10 cellular contexts compared by ENCODE assay signal in the genomic region with DNA sequence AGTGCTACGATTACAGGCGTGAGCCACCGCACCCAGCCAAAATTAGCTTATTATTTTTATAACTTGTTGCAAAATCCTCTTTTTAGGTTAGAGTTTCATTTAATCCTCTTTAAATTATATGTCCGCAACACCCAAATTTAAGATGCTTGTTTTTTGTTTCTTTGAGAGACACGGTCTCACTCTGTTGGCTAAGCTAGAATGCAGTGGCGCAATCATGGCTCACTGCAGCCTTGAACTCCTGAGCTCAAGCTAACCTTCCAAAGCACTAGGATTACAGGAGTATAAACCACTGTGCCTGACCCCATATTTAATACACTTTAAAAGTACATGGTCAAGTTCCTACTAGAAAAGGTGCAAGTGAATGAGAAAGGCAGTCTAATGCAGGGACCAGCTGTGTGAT. TPM values are rescaled to one million over a fixed set of nuclear protein-coding genes. Genes with fewer than 3 reads are reported as not detected.
DNase-seq lines count a peak whose midpoint lies in the region; ATAC-seq and TF ChIP-seq lines count a peak whose summit lies in the region.
"Had no signal": no experiment of that assay in that cellular context is flagged by ENCODE, and none has a peak within 500 bp of the region (broad histone marks: within the 10 kb centered on the region; RNA-seq: fewer than 3 reads in every experiment).

No MANE protein-coding gene starts in this region.

- POLR2A ChIA-PET in T-cell (lab: Charles Lee) = interaction anchor here in 1 of 2 donors (0.7 to 1.3 kb wide), 2 partner anchors 8 to 1525 kb away, joined by 4 read pairs; no protein-coding TSS in a partner anchor

- TF ChIP-seq CTCF in fibroblast of lung (conservative IDR thresholded peaks at IDR 0.05 in 1 of 2, IDR thresholded peaks at IDR 0.05 in 1 of 2; ENCODE audit: low read depth in 1 of 2, low read length in 2 of 2) = no peak
- no peak for TF ChIP-seq CTCF in smooth muscle cell (IDR thresholded peaks at IDR 0.05; ENCODE audit: borderline replicate concordance, insufficient read depth, poor library complexity, severe bottlenecking)

- peaks cover 14% of the 10 kb centered on the region for H3K36me3 Mint-ChIP-seq in activated T-cell treated with anti-CD3 and anti-CD28 coated beads, Interleukin-2, amount 50 U/mL, for 4 hours (ENCODE audit: insufficient read depth)
- peaks cover 6% of the 10 kb centered on the region for H3K36me3 Mint-ChIP-seq in T-cell

- no peak overlapping the region for H3K27ac Mint-ChIP-seq in T-cell

- H3K27ac ChIP-seq in fibroblast of lung (ENCODE audit: insufficient read depth, low read length) (no peak overlapping the region), smooth muscle cell (ENCODE audit: low read depth) (no peak overlapping the region)
- H3K27ac ChIP-seq: heart right ventricle had no signal

- H3K36me3 ChIP-seq in fibroblast of lung (ENCODE audit: control insufficient read depth, insufficient read depth, low read length) (no peaks in the 10 kb centered on the region), smooth muscle cell (ENCODE audit: low read depth) (no peaks in the 10 kb centered on the region)

- H3K4me1 ChIP-seq in fibroblast of lung (ENCODE audit: control insufficient read depth, extremely low read depth, insufficient read depth, low read length) = peaks cover 7% of the 10 kb centered on the region
- H3K4me1 ChIP-seq in smooth muscle cell (ENCODE audit: low read depth) = peaks cover 34% of the 10 kb centered on the region

- H3K27me3 ChIP-seq in fibroblast of lung (ENCODE audit: control insufficient read depth, insufficient read depth, low read length) (no peaks in the 10 kb centered on the region), smooth muscle cell (ENCODE audit: low read depth) (no peaks in the 10 kb centered on the region)

- H3K27me3 Mint-ChIP-seq in activated T-cell treated with anti-CD3 and anti-CD28 coated beads, Interleukin-2, amount 50 U/mL, for 4 hours (ENCODE audit: low read depth) = no peaks in the 10 kb centered on the region
- peaks cover 0 to 5% of the 10 kb centered on the region in 2 donors for H3K27me3 Mint-ChIP-seq in T-cell

- peak overlapping the region; percentile 96 for H3K4me3 Mint-ChIP-seq in activated T-cell treated with anti-CD3 and anti-CD28 coated beads, Interleukin-2, amount 50 U/mL, for 4 hours
- H3K4me3 Mint-ChIP-seq in T-cell = peak overlapping the region; percentile 87 to 100 (median 90)

- H3K4me1 Mint-ChIP-seq in activated T-cell treated with anti-CD3 and anti-CD28 coated beads, Interleukin-2, amount 50 U/mL, for 4 hours (ENCODE audit: low read depth) = peaks cover 41% of the 10 kb centered on the region
- peaks cover 31 to 53% (median 52%) of the 10 kb centered on the region in 3 donors for H3K4me1 Mint-ChIP-seq in T-cell

- H3K4me2 ChIP-seq in fibroblast of lung (ENCODE audit: extremely low read depth, insufficient read depth, low read length) = peak overlapping the region; percentile 53
- peak overlapping the region; percentile 97 for H3K4me2 ChIP-seq in smooth muscle cell

- H4K20me1 ChIP-seq in fibroblast of lung (ENCODE audit: control insufficient read depth, extremely low read depth, insufficient read depth, low read length) (peaks cover 2% of the 10 kb centered on the region), smooth muscle cell (ENCODE audit: low read depth) (peaks cover 65% of the 10 kb centered on the region)

- CTCF ChIA-PET in T-cell (lab: Charles Lee) = interaction anchor here (0.7 to 1.7 kb wide), 3 partner anchors 15 to 19 kb away, joined by 4 to 8 read pairs (median 5); no protein-coding TSS in a partner anchor

- DNase-seq in activated T-cell treated with anti-CD3 and anti-CD28 coated beads, Interleukin-2, amount 50 U/mL, for 4 hours = no peak
- no peak for DNase-seq in activated T-cell treated with anti-CD3 and anti-CD28 coated beads, Interleukin-2, amount 50 U/mL, for 1 hour
- no peak for DNase-seq in T-cell
- no peak for DNase-seq in fibroblast of lung (ENCODE audit: low read depth in 2 of 2)
- DNase-seq in smooth muscle cell (lab: John Stamatoyannopoulos, UW; ENCODE audit: unreplicated experiment) = no peak
- DNase-seq in NCI-H748 (lab: John Stamatoyannopoulos, UW; ENCODE audit: unreplicated experiment) = no peak
- DNase-seq in glomerular visceral epithelial cell (ENCODE audit: extremely low spot score) = no peak
- DNase-seq: heart right ventricle, NCI-H1092 had no signal

- peaks cover 6% of the 10 kb centered on the region for H3F3A ChIP-seq in smooth muscle cell (ENCODE audit: low read depth)

- no peaks in the 10 kb centered on the region for H3K9me3 Mint-ChIP-seq in activated T-cell treated with anti-CD3 and anti-CD28 coated beads, Interleukin-2, amount 50 U/mL, for 4 hours
- no peaks in the 10 kb centered on the region for H3K9me3 Mint-ChIP-seq in T-cell

- H2AFZ ChIP-seq in fibroblast of lung (ENCODE audit: low read length) (no peak overlapping the region), smooth muscle cell (ENCODE audit: low read depth) (no peak overlapping the region)

- H3K9ac ChIP-seq in fibroblast of lung (ENCODE audit: insufficient read depth, low read length) (no peak overlapping the region), smooth muscle cell (ENCODE audit: low read depth) (no peak overlapping the region)

- H3K9me3 ChIP-seq in fibroblast of lung (ENCODE audit: control insufficient read depth, insufficient read depth, low read depth, low read length) (no peaks in the 10 kb centered on the region), smooth muscle cell (replicated peaks; ENCODE audit: low read depth) (no peaks in the 10 kb centered on the region)
- H3K9me3 ChIP-seq: heart right ventricle had no signal

- H3K79me2 ChIP-seq in fibroblast of lung (ENCODE audit: control insufficient read depth, insufficient read depth, low read length) = peaks cover 57% of the 10 kb centered on the region
- peaks cover 67% of the 10 kb centered on the region for H3K79me2 ChIP-seq in smooth muscle cell (ENCODE audit: low read depth)

- WGBS in smooth muscle cell (ENCODE audit: low lambda C conversion rate) = 96% methylated on average over 6 of the region's 6 CpGs

- peak overlapping the region; percentile 6 to 81 (median 72) for H3K4me3 ChIP-seq in fibroblast of lung (replicated peaks in 1 of 4; ENCODE audit: control extremely low read depth in 1 of 4, insufficient read depth in 1 of 4, low read depth in 3 of 4, low read length in 4 of 4)
- H3K4me3 ChIP-seq in smooth muscle cell = peak overlapping the region; percentile 90

- no peak for ATAC-seq in activated T-cell treated with anti-CD3 and anti-CD28 coated beads, Interleukin-2, amount 50 U/mL, for 4 hours
- no peak for ATAC-seq in T-cell (replicated peaks in 1 of 4)
- ATAC-seq in GM19467 (IDR thresholded peaks at IDR 0.05; ENCODE audit: unreplicated experiment) = no peak
- ATAC-seq: heart right ventricle had no signal

RNA-seq across cellular contexts. Expression of a gene that starts 2.2 kb away (rescaled TPM):
- 100 to 1,000 TPM in 2 of 3 donors, 10 to 100 TPM in 1; 94.4 to 119 (median 115) TPM for total RNA-seq in activated T-cell treated with anti-CD3 and anti-CD28 coated beads, Interleukin-2, amount 50 U/mL, for 4 hours
- total RNA-seq in T-cell (100 to 1,000 TPM in 2 of 5 donors, 10 to 100 TPM in 3; 72.6 to 111 (median 90.3) TPM), fibroblast of lung (142 and 174 TPM in 2 replicates), smooth muscle cell (116 and 117 TPM in 2 replicates)
- polyA plus RNA-seq in fibroblast of lung (149 and 213 TPM in 2 replicates), smooth muscle cell (147 and 171 TPM in 2 replicates)
- polyA plus RNA-seq in fibroblast of lung (2012) = 123 and 213 TPM in 2 replicates
- polyA minus RNA-seq in fibroblast of lung (ENCODE audit: low replicate concordance) = 102 and 125 TPM in 2 replicates
